1 cellular context compared by ENCODE assay signal in genomic region chr16:1823821-1824220, GRCh38.
TF ChIP-seq lines count a peak whose summit lies in the region.

No MANE protein-coding gene starts in this region.

TF ChIP-seq in H1, 55 proteins besides CTCF, POLR2A, EP300 and RAD21:
- no peak for TF ChIP-seq YY1 (IDR thresholded peaks at IDR 0.05; ENCODE audit: low read depth, low read length)
- peak; percentile 35; the same call in 1 of the 2 replicates for TF ChIP-seq MAX (IDR thresholded peaks at IDR 0.05)
